In the genomic region with DNA sequence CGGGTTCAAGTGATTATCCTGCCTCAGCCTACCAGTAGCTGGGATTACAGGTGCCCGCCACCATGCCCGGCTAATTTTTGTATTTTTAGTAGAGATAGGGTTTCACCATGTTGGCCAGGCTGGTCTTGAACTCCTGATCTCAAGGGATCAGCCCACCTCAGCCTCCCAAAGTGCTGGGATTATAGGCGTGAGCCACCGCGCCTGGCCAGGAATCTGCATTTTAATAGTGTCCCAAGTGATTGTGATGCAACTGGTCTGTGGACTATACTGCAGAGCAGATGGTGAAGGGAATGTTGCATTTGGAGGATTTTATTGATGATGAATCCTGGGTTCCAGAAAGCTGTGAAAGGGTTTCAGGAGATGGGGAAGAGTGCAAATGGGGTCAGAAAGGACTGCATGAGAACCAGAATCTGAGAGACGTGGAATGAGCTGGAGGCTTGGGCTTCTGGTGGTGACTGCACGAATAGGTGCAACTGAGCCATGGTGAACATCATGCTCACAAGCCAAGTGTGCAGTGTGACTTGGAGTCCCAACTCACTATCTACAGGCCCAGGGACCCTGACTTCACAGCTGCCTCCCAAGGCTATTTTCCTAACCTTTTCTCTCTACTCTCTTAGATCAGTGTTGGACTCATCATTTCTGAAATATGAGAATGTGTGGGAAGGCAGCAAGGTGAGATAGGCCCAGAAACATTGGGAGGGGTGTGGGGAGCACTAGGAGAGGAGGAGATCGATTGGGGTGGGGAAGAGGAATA, we compare ENCODE assay signal across 8 cellular contexts. TPM values are rescaled to one million over a fixed set of nuclear protein-coding genes. Genes with fewer than 3 reads are reported as not detected.
DNase-seq lines count a peak whose midpoint lies in the region; TF ChIP-seq lines count a peak whose summit lies in the region.

No MANE protein-coding gene starts in this region.

- H3K9me3 ChIP-seq in adipocyte (ENCODE audit: control insufficient read depth, low read length): no peaks in the 10 kb centered on the region

- no peak overlapping the region for H3K4me3 Mint-ChIP-seq in T-helper 2 cell treated with Interferon-gamma antibody and Interleukin-4, amounts not matched to agents 5 μg/mL and 100 μg/mL, for 36 hours
- no peak overlapping the region for H3K4me3 Mint-ChIP-seq in nephron progenitor cell

- no peaks in the 10 kb centered on the region for H3K9me3 Mint-ChIP-seq in T-helper 2 cell treated with Interferon-gamma antibody and Interleukin-4, amounts not matched to agents 5 μg/mL and 100 μg/mL, for 36 hours
- H3K9me3 Mint-ChIP-seq in nephron progenitor cell: no peaks in the 10 kb centered on the region

- peak overlapping the region; percentile 0 for H3K9ac ChIP-seq in adipocyte (ENCODE audit: low read length)

- H3K4me1 Mint-ChIP-seq in T-helper 2 cell treated with Interferon-gamma antibody and Interleukin-4, amounts not matched to agents 5 μg/mL and 100 μg/mL, for 36 hours (ENCODE audit: low read depth): peaks cover 18% of the 10 kb centered on the region
- H3K4me1 Mint-ChIP-seq in nephron progenitor cell: peaks cover 29% of the 10 kb centered on the region

- no peaks in the 10 kb centered on the region for H3K27me3 ChIP-seq in adipocyte (replicated peaks; ENCODE audit: control insufficient read depth, insufficient read depth, low read length)

- H3K27ac Mint-ChIP-seq in T-helper 2 cell treated with Interferon-gamma antibody and Interleukin-4, amounts not matched to agents 5 μg/mL and 100 μg/mL, for 36 hours: peak overlapping the region; percentile 53
- H3K27ac Mint-ChIP-seq in nephron progenitor cell: peak overlapping the region; percentile 95

- H3K4me1 ChIP-seq in adipocyte (ENCODE audit: control insufficient read depth, insufficient read depth, low read length): peaks cover 13% of the 10 kb centered on the region

- DNase-seq in T-helper 2 cell treated with Interferon-gamma antibody and Interleukin-4, amounts not matched to agents 5 μg/mL and 100 μg/mL, for 36 hours (ENCODE audit: low spot score): no peak
- no peak for DNase-seq in T-helper 2 cell
- DNase-seq in KBM-7: peak; percentile 16
- DNase-seq in adipocyte (ENCODE audit: low read depth): no peak
- no peak for DNase-seq in nephron progenitor cell
- no peak for DNase-seq in middle frontal gyrus (ENCODE audit: extremely low spot score, low spot score)
- DNase-seq in NCI-H2227 (lab: John Stamatoyannopoulos, UW; ENCODE audit: unreplicated experiment): no peak
- DNase-seq in posterior vena cava (ENCODE audit: low spot score): no peak

- no peaks in the 10 kb centered on the region for H3K27me3 Mint-ChIP-seq in T-helper 2 cell treated with Interferon-gamma antibody and Interleukin-4, amounts not matched to agents 5 μg/mL and 100 μg/mL, for 36 hours (ENCODE audit: low read depth)
- no peaks in the 10 kb centered on the region for H3K27me3 Mint-ChIP-seq in nephron progenitor cell (ENCODE audit: low read depth, poor library complexity)

- peaks cover 32% of the 10 kb centered on the region for H3K36me3 ChIP-seq in adipocyte (ENCODE audit: control insufficient read depth, insufficient read depth, low read length, severe bottlenecking)

- no peak for TF ChIP-seq CTCF in nephron progenitor cell (IDR thresholded peaks at IDR 0.05)

- in situ Hi-C loops in KBM-7 (cut with MboI; ENCODE audit: low pct_unique_long_range_greater_than_20kb, low sequenced_read_pairs): no loop called here

- H3K36me3 Mint-ChIP-seq in T-helper 2 cell treated with Interferon-gamma antibody and Interleukin-4, amounts not matched to agents 5 μg/mL and 100 μg/mL, for 36 hours (ENCODE audit: low read depth): peaks cover 34% of the 10 kb centered on the region
- peaks cover 28% of the 10 kb centered on the region for H3K36me3 Mint-ChIP-seq in nephron progenitor cell (ENCODE audit: low read depth)

- intact Hi-C loops in posterior vena cava (cut with DNase I): no loop called here

- no peak overlapping the region for H3K4me3 ChIP-seq in adipocyte (ENCODE audit: low read length)

RNA-seq across cellular contexts. Expression of a gene that starts 4.5 kb away (rescaled TPM):
- total RNA-seq in posterior vena cava: 10 to 100 TPM; 33.2 to 45.2 TPM

RNA-seq across cellular contexts. Expression of a gene that starts 25.4 kb away (rescaled TPM):
- 1 to 10 TPM; 5.6 to 8.6 TPM for total RNA-seq in posterior vena cava

RNA-seq across cellular contexts. Expression of a gene that starts 33.8 kb away (rescaled TPM):
- total RNA-seq in posterior vena cava: 1 to 10 TPM in 1 of 2 donors, under 1 TPM in 1; 0.71 to 1.4 TPM

RNA-seq across cellular contexts. Expression of a gene that starts 49.1 kb away (rescaled TPM):
- total RNA-seq in posterior vena cava: 10 to 100 TPM; 15.0 to 15.9 TPM

RNA-seq across cellular contexts. Expression of a gene that starts 58.2 kb away (rescaled TPM):
- 10 to 100 TPM; 59.3 to 71.7 TPM for total RNA-seq in posterior vena cava
